15 cellular contexts compared by ENCODE assay signal in the genomic region with DNA sequence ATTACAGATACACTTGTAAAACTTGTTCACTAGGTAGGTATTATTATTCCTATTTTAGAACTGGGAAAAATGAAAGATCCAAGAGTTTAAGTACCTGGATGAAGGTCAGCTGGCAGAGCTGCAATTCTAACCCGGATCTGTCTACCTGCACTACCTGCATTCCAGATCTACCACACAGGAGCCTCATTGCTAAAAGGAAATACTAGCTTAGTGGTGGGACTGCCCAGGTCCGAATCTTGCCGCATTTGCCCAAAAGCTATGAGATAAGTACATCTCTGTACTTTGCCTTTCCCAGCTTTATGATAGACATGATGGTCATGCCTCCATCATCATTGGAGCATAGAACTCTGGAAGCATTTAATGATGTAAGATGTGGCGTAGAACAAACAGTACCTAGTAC. TPM values are rescaled to one million over a fixed set of nuclear protein-coding genes. Genes with fewer than 3 reads are reported as not detected.
"Had no signal": no experiment of that assay in that cellular context is flagged by ENCODE, and none has a peak within 500 bp of the region (broad histone marks: within the 10 kb centered on the region; RNA-seq: fewer than 3 reads in every experiment).

No MANE protein-coding gene starts in this region.

- H3K27ac Mint-ChIP-seq: activated CD4-positive, alpha-beta T cell treated with anti-CD3 and anti-CD28 coated beads, Interleukin-2, amount 10 ng/mL, durations not matched to agents 7 days and 5 days; memory B cell had no signal

- H3K79me2 ChIP-seq: parathyroid adenoma had no signal

- H3K27ac ChIP-seq: parathyroid adenoma, SK-N-MC had no signal

- H3K36me3 Mint-ChIP-seq: memory B cell had no signal

- H2AFZ ChIP-seq: parathyroid adenoma had no signal

- H3K27me3 Mint-ChIP-seq: activated CD4-positive, alpha-beta T cell treated with anti-CD3 and anti-CD28 coated beads, Interleukin-2, amount 10 ng/mL, durations not matched to agents 7 days and 5 days had no signal

- H3K36me3 ChIP-seq: upper lobe of left lung had no signal

- DNase-seq: activated CD4-positive, alpha-beta T cell treated with anti-CD3 and anti-CD28 coated beads, Interleukin-2, amount 10 ng/mL, durations not matched to agents 7 days and 5 days; activated CD4-positive, CD25-positive, alpha-beta regulatory T cell; aorta; erythroblast; kidney; left ventricle myocardium superior; stimulated activated CD4-positive, alpha-beta T cell treated with anti-CD3 and anti-CD28 coated beads, Interleukin-4, amount 100 ng/mL, for 24 hours; stimulated activated naive CD4-positive, alpha-beta T cell; upper lobe of left lung had no signal

- H3K4me3 ChIP-seq: SK-N-MC, upper lobe of left lung had no signal

- FAIRE-seq: kidney had no signal

- H3K27me3 ChIP-seq: upper lobe of left lung had no signal

- H3K9me3 ChIP-seq: upper lobe of left lung had no signal

- H3K4me1 Mint-ChIP-seq: activated CD4-positive, alpha-beta T cell treated with anti-CD3 and anti-CD28 coated beads, Interleukin-2, amount 10 ng/mL, durations not matched to agents 7 days and 5 days; memory B cell had no signal

- H3K4me3 Mint-ChIP-seq: activated CD4-positive, alpha-beta T cell treated with anti-CD3 and anti-CD28 coated beads, Interleukin-2, amount 10 ng/mL, durations not matched to agents 7 days and 5 days; memory B cell had no signal

- H3K4me1 ChIP-seq: parathyroid adenoma, upper lobe of left lung had no signal

- H3K9me3 Mint-ChIP-seq: activated CD4-positive, alpha-beta T cell treated with anti-CD3 and anti-CD28 coated beads, Interleukin-2, amount 10 ng/mL, durations not matched to agents 7 days and 5 days; memory B cell had no signal

- H3K9ac ChIP-seq: parathyroid adenoma had no signal

RNA-seq across cellular contexts. Expression of a gene that starts 36.8 kb away (rescaled TPM):
- total RNA-seq: activated CD4-positive, alpha-beta T cell treated with anti-CD3 and anti-CD28 coated beads, Interleukin-2, amount 10 ng/mL, durations not matched to agents 7 days and 5 days; dermis microvascular lymphatic vessel endothelial cell; glomerular endothelial cell; skeletal muscle tissue had no signal
